18 cellular contexts compared by ENCODE assay signal in genomic region chr7:122148081-122148480, GRCh38. TPM values are rescaled to one million over a fixed set of nuclear protein-coding genes. Genes with fewer than 3 reads are reported as not detected.
DNase-seq lines count a peak whose midpoint lies in the region; ATAC-seq, FAIRE-seq and TF ChIP-seq lines count a peak whose summit lies in the region.
"Had no signal": no experiment of that assay in that cellular context is flagged by ENCODE, and none has a peak within 500 bp of the region (broad histone marks: within the 10 kb centered on the region; RNA-seq: fewer than 3 reads in every experiment).

No MANE protein-coding gene starts in this region.

- peak; percentile 52 for DNase-seq in GM23338 (ENCODE audit: low spot score)
- DNase-seq in H1 (ENCODE audit: low read depth in 1 of 2, low spot score in 2 of 2) = no peak
- DNase-seq in HPDE6-E6E7 (ENCODE audit: extremely low spot score) = no peak
- DNase-seq in Calu3 = no peak
- no peak for DNase-seq in naive thymus-derived CD8-positive, alpha-beta T cell
- DNase-seq: 8988T; CD8-positive, alpha-beta T cell; DMS 273 treated with DMSO at 0.1 percent for 48 hours; DMS53; DND-41; EL; HCEC 1CT had no signal

- 0 out of 2 replicates have a peak, but pooled peaks cover 4% of the 10 kb centered on the region for H3K9me2 ChIP-seq in GM23338 (ENCODE audit: insufficient read depth)

- peaks cover 57% of the 10 kb centered on the region for H3K4me1 ChIP-seq in GM23338 (ENCODE audit: insufficient read depth)
- peaks cover 61% of the 10 kb centered on the region for H3K4me1 ChIP-seq in HUES6 (ENCODE audit: control insufficient read depth, insufficient read depth, low read length)
- peaks cover 8 to 31% (median 13%) of the 10 kb centered on the region in 4 experiments; a peak in 6 of 7 replicates for H3K4me1 ChIP-seq in H1 (replicated peaks in 1 of 4; ENCODE audit: control insufficient read depth in 3 of 4, insufficient read depth in 4 of 4, low read length in 3 of 4)
- peaks cover 36% of the 10 kb centered on the region for H3K4me1 ChIP-seq in iPS-18a (ENCODE audit: control insufficient read depth, low read depth, low read length)
- peaks cover 0 to 11% (median 0%) of the 10 kb centered on the region in 3 donors for H3K4me1 ChIP-seq in gastroesophageal sphincter

- FAIRE-seq in H1 (lab: Jason Lieb, UNC) = peak; percentile 88
- FAIRE-seq: GM12878 had no signal

- H2BK20ac ChIP-seq in H1 (ENCODE audit: low read length) = no peak overlapping the region

- H3K9ac ChIP-seq in HUES6 (ENCODE audit: low read length) (no peak overlapping the region), H1 (replicated peaks in 1 of 4; ENCODE audit: extremely low read depth in 1 of 4, low read depth in 3 of 4, low read length in 3 of 4) (no peak overlapping the region), iPS-18a (ENCODE audit: low read length) (no peak overlapping the region)
- H3K9ac ChIP-seq: BLaER1 treated with 17β-estradiol and CSF1 and Interleukin-3, amounts not matched to agents 10 nM and 100 nM had no signal

- peak overlapping the region; percentile 68 for H2BK5ac ChIP-seq in H1 (ENCODE audit: low read depth, low read length)

- POLR2A ChIA-PET in H1 (lab: Charles Lee; ENCODE audit: partially characterized antibody) = interaction anchor here (1.6 to 2.3 kb wide), 3 partner anchors 14 to 34 kb away, joined by 3 to 6 read pairs (median 4); no protein-coding TSS in a partner anchor
- POLR2A ChIA-PET in naive thymus-derived CD8-positive, alpha-beta T cell (lab: Charles Lee) = no interaction called here

- H3K27me3 Mint-ChIP-seq in GM23338 (ENCODE audit: insufficient read depth, low read depth, poor library complexity) = peaks cover 6% of the 10 kb centered on the region
- no peaks in the 10 kb centered on the region for H3K27me3 Mint-ChIP-seq in Calu3 (ENCODE audit: unreplicated experiment)
- peaks cover 11 to 45% (median 23%) of the 10 kb centered on the region in 5 donors for H3K27me3 Mint-ChIP-seq in naive thymus-derived CD8-positive, alpha-beta T cell

- H3K36me3 Mint-ChIP-seq in GM23338 (ENCODE audit: low read depth) (peaks cover 36% of the 10 kb centered on the region), Calu3 (ENCODE audit: insufficient read depth, unreplicated experiment) (peaks cover 15% of the 10 kb centered on the region)
- peaks cover 0 to 3% (median 0%) of the 10 kb centered on the region in 3 donors for H3K36me3 Mint-ChIP-seq in naive thymus-derived CD8-positive, alpha-beta T cell
- H3K36me3 Mint-ChIP-seq: CD8-positive, alpha-beta T cell had no signal

- peak overlapping the region; percentile 55; the same call in 1 of the 2 replicates for H3K18ac ChIP-seq in H1 (ENCODE audit: extremely low read depth, low read length)

- H3K27ac ChIP-seq in GM23338 (ENCODE audit: low read depth) (peak overlapping the region; percentile 95), HUES6 (ENCODE audit: low read depth, low read length) (peak overlapping the region; percentile 97), H1 (ENCODE audit: low read depth, low read length) (peak overlapping the region; percentile 69), iPS-18a (ENCODE audit: low read length) (peak overlapping the region; percentile 46), gastroesophageal sphincter (no peak overlapping the region)
- H3K27ac ChIP-seq: BLaER1 treated with 17β-estradiol and CSF1 and Interleukin-3, amounts not matched to agents 10 nM and 100 nM had no signal

- H3K79me1 ChIP-seq in H1 (ENCODE audit: low read depth, low read length) = no peaks in the 10 kb centered on the region; the same call in 1 of the 2 replicates

- H3K4me3 ChIP-seq in GM23338 = peak overlapping the region; percentile 4; the same call in 1 of the 2 replicates
- H3K4me3 ChIP-seq in HUES6 (ENCODE audit: low read depth, low read length) = no peak overlapping the region
- peak overlapping the region in 1 of 4 experiments; percentile 20; a peak in 2 of 8 replicates for H3K4me3 ChIP-seq in H1 (ENCODE audit: extremely low read depth in 1 of 4, insufficient read depth in 2 of 4, low read depth in 3 of 4, low read length in 4 of 4)
- no peak overlapping the region for H3K4me3 ChIP-seq in iPS-18a (ENCODE audit: low read length)
- no peak overlapping the region for H3K4me3 ChIP-seq in gastroesophageal sphincter
- H3K4me3 ChIP-seq: BLaER1 treated with 17β-estradiol and CSF1 and Interleukin-3, amounts not matched to agents 10 nM and 100 nM; GM12878 had no signal

- no peak overlapping the region for H3K14ac ChIP-seq in H1 (ENCODE audit: insufficient read length)

- peaks cover 7% of the 10 kb centered on the region for H3K23me2 ChIP-seq in H1 (ENCODE audit: low read depth, low read length)

- H3K9me3 Mint-ChIP-seq in GM23338 (peaks cover 9% of the 10 kb centered on the region; the same call in 2 of the 3 replicates), Calu3 (ENCODE audit: low read depth, unreplicated experiment) (no peaks in the 10 kb centered on the region)
- peaks cover 0 to 5% (median 0%) of the 10 kb centered on the region in 9 donors for H3K9me3 Mint-ChIP-seq in naive thymus-derived CD8-positive, alpha-beta T cell
- H3K9me3 Mint-ChIP-seq: CD8-positive, alpha-beta T cell had no signal

- 40% methylated on average over 3 of the region's 3 CpGs; no CpG with 5 or more reads in 1 of the 2 experiments for WGBS in H1 (ENCODE audit: extremely low coverage in 1 of 2, insufficient coverage in 1 of 2, insufficient read length in 1 of 2, insufficient replicate concordance in 2 of 2, low coverage in 1 of 2, low lambda C conversion rate in 2 of 2, missing lambda C conversion rate in 1 of 2), 2 experiments
- WGBS in gastroesophageal sphincter (ENCODE audit: low coverage in 1 of 2), 2 donors = 83 to 84% methylated on average over 1 to 3 of the region's 3 CpGs

- H3K4me3 Mint-ChIP-seq in GM23338 (peak overlapping the region; percentile 25; the same call in 1 of the 3 replicates), Calu3 (ENCODE audit: low read depth, unreplicated experiment) (no peak overlapping the region)
- no peak overlapping the region for H3K4me3 Mint-ChIP-seq in naive thymus-derived CD8-positive, alpha-beta T cell
- H3K4me3 Mint-ChIP-seq: B cell; CD8-positive, alpha-beta T cell had no signal

- H4K5ac ChIP-seq in H1 (ENCODE audit: insufficient read length, low read depth, low read length) = peak overlapping the region; percentile 87

- peaks cover 57% of the 10 kb centered on the region for H3K4me1 Mint-ChIP-seq in GM23338
- H3K4me1 Mint-ChIP-seq in Calu3 (ENCODE audit: low read depth, unreplicated experiment) = peaks cover 9% of the 10 kb centered on the region
- H3K4me1 Mint-ChIP-seq in naive thymus-derived CD8-positive, alpha-beta T cell = peaks cover 11 to 18% (median 14%) of the 10 kb centered on the region in 4 donors

- H2AFZ ChIP-seq in GM23338 (no peak overlapping the region), H1 (ENCODE audit: low read length) (no peak overlapping the region)

- H3K36me3 ChIP-seq in GM23338 (ENCODE audit: insufficient read depth) (no peaks in the 10 kb centered on the region), HUES6 (ENCODE audit: control insufficient read depth, insufficient read depth, low read length) (0 out of 2 replicates have a peak, but pooled peaks cover 4% of the 10 kb centered on the region), H1 (ENCODE audit: control insufficient read depth in 2 of 4, insufficient read depth in 4 of 4, low read length in 3 of 4) (no peaks in the 10 kb centered on the region), iPS-18a (ENCODE audit: control insufficient read depth, low read depth, low read length) (no peaks in the 10 kb centered on the region), gastroesophageal sphincter (no peaks in the 10 kb centered on the region)
- H3K36me3 ChIP-seq: BLaER1 treated with 17β-estradiol and CSF1 and Interleukin-3, amounts not matched to agents 10 nM and 100 nM had no signal

- intact Hi-C loops in Calu3 (cut with micrococcal nuclease; ENCODE audit: unreplicated experiment) = no loop called here

- H2AK5ac ChIP-seq in H1 (ENCODE audit: low read depth, low read length) = no peak overlapping the region

- H4K20me1 ChIP-seq in GM23338 (replicated peaks; ENCODE audit: insufficient read depth) = no peaks in the 10 kb centered on the region; the same call in 1 of the 2 replicates
- H4K20me1 ChIP-seq in H1 (replicated peaks in 1 of 2; ENCODE audit: control insufficient read depth in 1 of 2, insufficient read depth in 2 of 2, low read length in 2 of 2) = peaks cover 6 to 7% of the 10 kb centered on the region in 2 experiments
- H4K20me1 ChIP-seq: BLaER1 treated with 17β-estradiol and CSF1 and Interleukin-3, amounts not matched to agents 10 nM and 100 nM had no signal

- peak overlapping the region; percentile 8 for H2BK120ac ChIP-seq in H1 (replicated peaks; ENCODE audit: low read depth, low read length)

- BruUV-seq in Calu3 (replicated peaks; lab: Mats Ljungman, UMichigan) = no TSS peak

- H3K27me3 ChIP-seq in GM23338 (ENCODE audit: insufficient read depth) (no peaks in the 10 kb centered on the region), HUES6 (ENCODE audit: control insufficient read depth, insufficient read depth, low read length) (no peaks in the 10 kb centered on the region), H1 (replicated peaks in 1 of 4; ENCODE audit: control insufficient read depth in 3 of 4, extremely low read depth in 1 of 4, insufficient read depth in 3 of 4, low read length in 3 of 4) (no peaks in the 10 kb centered on the region), iPS-18a (ENCODE audit: control insufficient read depth, insufficient read depth, low read length) (no peaks in the 10 kb centered on the region), gastroesophageal sphincter (no peaks in the 10 kb centered on the region)
- H3K27me3 ChIP-seq: BLaER1 treated with 17β-estradiol and CSF1 and Interleukin-3, amounts not matched to agents 10 nM and 100 nM had no signal

- no peak overlapping the region for H3K4ac ChIP-seq in H1 (replicated peaks; ENCODE audit: insufficient read length, low read depth, low read length)

- no peak overlapping the region for H3K23ac ChIP-seq in H1 (ENCODE audit: insufficient read length)

- peak; percentile 12 for ATAC-seq in GM23338
- no peak for ATAC-seq in gastroesophageal sphincter
- ATAC-seq in naive thymus-derived CD8-positive, alpha-beta T cell = no peak
- ATAC-seq: CD8-positive, alpha-beta T cell; GM12878 had no signal

- H3F3A ChIP-seq in GM23338 (replicated peaks; ENCODE audit: low read depth) = 0 out of 2 replicates have a peak, but pooled peaks cover 4% of the 10 kb centered on the region

- TF ChIP-seq EP300 in H1 (IDR thresholded peaks at IDR 0.05; ENCODE audit: borderline replicate concordance in 1 of 2, low read depth in 2 of 2, low read length in 2 of 2) = no peak
- no peak for TF ChIP-seq EP300 in gastroesophageal sphincter (IDR thresholded peaks at IDR 0.05)

- TF ChIP-seq POLR2A in H1 (IDR thresholded peaks at IDR 0.05; ENCODE audit: control extremely low read depth in 1 of 2, low read depth in 2 of 2, low read length in 2 of 2) = no peak
- TF ChIP-seq POLR2A in gastroesophageal sphincter (IDR thresholded peaks at IDR 0.05) = no peak

- no peak for TF ChIP-seq RAD21 in H1 (IDR thresholded peaks at IDR 0.05 in 1 of 2, conservative IDR thresholded peaks at IDR 0.05 in 1 of 2; ENCODE audit: low read depth in 2 of 2, low read length in 2 of 2)

- H3K79me2 ChIP-seq in GM23338 (replicated peaks; ENCODE audit: insufficient read depth) (peaks cover 49% of the 10 kb centered on the region), H1 (ENCODE audit: control insufficient read depth in 1 of 2, insufficient read depth in 2 of 2, low read length in 2 of 2) (peaks cover 20 to 49% of the 10 kb centered on the region in 2 experiments)

- H2BK15ac ChIP-seq in H1 (ENCODE audit: low read length) = no peak overlapping the region

- H3K9me3 ChIP-seq in HUES6 (ENCODE audit: control insufficient read depth, insufficient read depth, low read depth, low read length) (peaks cover under 1% of the 10 kb centered on the region; the same call in 1 of the 2 replicates), H1 (ENCODE audit: insufficient read depth in 2 of 2, low read depth in 1 of 2, low read length in 1 of 2) (no peaks in the 10 kb centered on the region), iPS-18a (ENCODE audit: control insufficient read depth, low read depth, low read length) (no peaks in the 10 kb centered on the region), gastroesophageal sphincter (no peaks in the 10 kb centered on the region)
- H3K9me3 ChIP-seq: BLaER1 treated with 17β-estradiol and CSF1 and Interleukin-3, amounts not matched to agents 10 nM and 100 nM had no signal

- CTCF ChIA-PET in H1 (lab: Charles Lee; ENCODE audit: partially characterized antibody) = no interaction called here
- CTCF ChIA-PET in Calu3 (lab: Charles Lee) = no interaction called here

- peak overlapping the region; percentile 94 for H3K27ac Mint-ChIP-seq in GM23338
- no peak overlapping the region for H3K27ac Mint-ChIP-seq in Calu3 (ENCODE audit: unreplicated experiment)
- H3K27ac Mint-ChIP-seq in naive thymus-derived CD8-positive, alpha-beta T cell = no peak overlapping the region
- H3K27ac Mint-ChIP-seq: B cell; CD8-positive, alpha-beta T cell had no signal

- TF ChIP-seq CTCF in GM23338 (conservative IDR thresholded peaks at IDR 0.05; ENCODE audit: low read depth in 2 of 2) (no peak), H1 (IDR thresholded peaks at IDR 0.05; ENCODE audit: control extremely low read depth in 1 of 3, insufficient read depth in 1 of 3, low read depth in 1 of 3, low read length in 3 of 3) (no peak), Calu3 (IDR thresholded peaks at IDR 0.05; ENCODE audit: unreplicated experiment) (no peak), gastroesophageal sphincter (IDR thresholded peaks at IDR 0.05) (no peak)

- H2BK12ac ChIP-seq in H1 (ENCODE audit: low read depth, low read length) = peak overlapping the region; percentile 65; the same call in 1 of the 2 replicates

- no peak overlapping the region for H4K8ac ChIP-seq in H1 (ENCODE audit: extremely low read depth, insufficient read depth, low read length)

- H3K56ac ChIP-seq in H1 (replicated peaks; ENCODE audit: insufficient read length, low read depth, low read length) = no peak overlapping the region

- H3K4me2 ChIP-seq in GM23338 (peak overlapping the region; percentile 41), H1 (ENCODE audit: insufficient read depth in 1 of 2, low read depth in 2 of 2, low read length in 2 of 2) (peak overlapping the region; percentile 13 to 40)
- H3K4me2 ChIP-seq: BLaER1 treated with 17β-estradiol and CSF1 and Interleukin-3, amounts not matched to agents 10 nM and 100 nM had no signal

- H4K91ac ChIP-seq in H1 (replicated peaks; ENCODE audit: insufficient read length, low read length) = peak overlapping the region; percentile 13

RNA-seq across cellular contexts. Expression of gene AASS, which starts 4.0 kb away (rescaled TPM):
- 698 and 789 TPM in 2 replicates for total RNA-seq in GM23338 (2014; rRNA removed; shearing (Covaris generic))
- 240 and 368 TPM in 2 replicates for polyA plus RNA-seq in GM23338 (2016; fragmentation: Nextera tagmentation; extraction: Ambion mirVana)
- 383 and 394 TPM in 2 replicates for total RNA-seq in H1 (2021; fragmentation: NEBNext Ultra II Directional; extraction: Animal tissue kit (Norgen Biotek cat#: 25700))
- 203 and 207 TPM in 2 replicates for polyA plus RNA-seq in H1 (2011; rRNA removed)
- polyA plus RNA-seq in H1 (2011; cell fraction: cytosol; rRNA removed) = 205 TPM
- polyA plus RNA-seq in H1 (2011; cell fraction: nucleus; rRNA removed) = 683 TPM
- polyA plus RNA-seq in H1 (2012, experiment 1 of 2) = 282 to 422 TPM (median 360 TPM) in 4 replicates
- 23.9 TPM for polyA plus RNA-seq in H1 (2012, experiment 2 of 2)
- 508 TPM for polyA plus RNA-seq in H1 (2013, experiment 1 of 2)
- 399 TPM for polyA plus RNA-seq in H1 (2013, experiment 2 of 2)
- 569 and 873 TPM in 2 replicates for polyA minus RNA-seq in H1 (2011; rRNA and poly(A)+ RNA removed)
- polyA minus RNA-seq in H1 (2011; cell fraction: cytosol; rRNA and poly(A)+ RNA removed) = 295 TPM
- polyA minus RNA-seq in H1 (2011; cell fraction: nucleus; rRNA and poly(A)+ RNA removed) = 1,318 TPM
- 12.7 and 18.7 TPM in 2 replicates for total RNA-seq in Calu3 (2022)
- total RNA-seq in gastroesophageal sphincter = 100 to 1,000 TPM in 1 of 4 donors, 10 to 100 TPM in 3; 20.0 to 108 (median 55.0) TPM
- 1 to 10 TPM; 4.3 to 5.1 TPM for total RNA-seq in naive thymus-derived CD8-positive, alpha-beta T cell
- 1 to 10 TPM; 1.4 to 1.9 (median 1.8) TPM for polyA plus RNA-seq in naive thymus-derived CD8-positive, alpha-beta T cell

Comparison
In these comparisons a context has a peak if more than half of its experiments do, and no peak if none do; other contexts are left out.
1. H3K27ac ChIP-seq: peak in GM23338 (single experiment), HUES6 (single experiment), H1 (single experiment) and iPS-18a (single experiment); none in gastroesophageal sphincter (0 of 4).